14 cellular contexts compared by ENCODE assay signal in the genomic region with DNA sequence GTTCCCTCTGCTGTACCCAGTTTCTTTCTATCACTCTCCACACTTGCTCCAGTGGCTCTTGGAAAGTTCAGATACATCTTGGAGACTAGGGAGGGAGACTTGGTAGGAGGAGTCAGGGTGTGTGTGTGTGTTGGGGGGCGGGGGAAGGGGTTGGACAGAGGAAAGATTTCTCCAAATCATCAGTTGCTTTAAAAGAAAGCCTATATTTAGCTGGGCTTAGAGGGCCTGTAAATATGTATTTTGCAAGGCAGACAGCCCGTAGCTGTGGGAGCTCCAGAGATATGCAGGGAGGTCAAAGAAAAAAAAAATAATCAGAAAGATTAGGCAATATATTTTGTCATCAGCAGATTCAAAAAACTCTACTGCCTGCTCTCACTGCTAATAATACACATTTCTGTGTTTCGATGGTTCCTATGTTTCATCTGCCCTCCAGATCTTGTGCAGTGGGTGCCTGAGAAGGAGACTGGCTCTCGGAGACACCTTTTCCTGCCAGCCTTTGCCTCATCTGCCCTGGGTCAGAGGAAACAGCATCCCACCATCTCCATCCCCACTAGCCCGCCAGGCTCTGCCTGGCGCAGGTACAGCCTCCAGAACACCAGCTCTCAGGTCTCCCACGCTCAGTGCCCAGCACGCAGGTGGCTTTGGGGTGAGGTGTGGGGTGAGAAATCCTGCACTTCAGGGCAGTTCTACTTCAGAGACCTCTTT. TPM values are rescaled to one million over a fixed set of nuclear protein-coding genes. Genes with fewer than 3 reads are reported as not detected.
DNase-seq lines count a peak whose midpoint lies in the region; FAIRE-seq and TF ChIP-seq lines count a peak whose summit lies in the region.
"Had no signal": no experiment of that assay in that cellular context is flagged by ENCODE, and none has a peak within 500 bp of the region (broad histone marks: within the 10 kb centered on the region; RNA-seq: fewer than 3 reads in every experiment).

No MANE protein-coding gene starts in this region.

- 82% methylated on average over 8 of the region's 8 CpGs for WGBS in hepatocyte (ENCODE audit: low lambda C conversion rate, missing lambda C conversion rate)
- 52 to 61% methylated on average over 8 of the region's 8 CpGs for WGBS in testis, 2 donors

- H3K4me3 ChIP-seq in SK-N-MC (peak overlapping the region; percentile 45; the same call in 1 of the 2 replicates), hepatocyte (no peak overlapping the region), testis (no peak overlapping the region)
- no peak overlapping the region for H3K4me3 ChIP-seq in effector memory CD4-positive, alpha-beta T cell (ENCODE audit: insufficient read depth, low read depth, low read length, poor library complexity, severe bottlenecking)

- no peaks in the 10 kb centered on the region for H3K36me3 ChIP-seq in SK-N-MC (ENCODE audit: insufficient read depth, low read length)
- no peaks in the 10 kb centered on the region for H3K36me3 ChIP-seq in hepatocyte (replicated peaks; ENCODE audit: insufficient read depth, low read depth)
- no peaks in the 10 kb centered on the region for H3K36me3 ChIP-seq in testis (ENCODE audit: low read depth, missing control alignments)
- H3K36me3 ChIP-seq in effector memory CD4-positive, alpha-beta T cell (ENCODE audit: control insufficient read depth, insufficient read depth, low read length): no peaks in the 10 kb centered on the region

- H3K27me3 ChIP-seq in hepatocyte (no peaks in the 10 kb centered on the region), testis (no peaks in the 10 kb centered on the region)
- H3K27me3 ChIP-seq in effector memory CD4-positive, alpha-beta T cell (replicated peaks; ENCODE audit: control insufficient read depth, insufficient read depth, low read length, poor library complexity, severe bottlenecking): no peaks in the 10 kb centered on the region

- H3K9ac ChIP-seq in SK-N-MC (ENCODE audit: insufficient read length): peak overlapping the region; percentile 5

- H3K27ac Mint-ChIP-seq in type B pancreatic cell: no peak overlapping the region

- no peak for FAIRE-seq in H54 (lab: Jason Lieb, UNC)
- FAIRE-seq: islet of Langerhans, small intestine had no signal

- no peaks in the 10 kb centered on the region for H3K27me3 Mint-ChIP-seq in type B pancreatic cell
- H3K27me3 Mint-ChIP-seq: central memory CD8-positive, alpha-beta T cell had no signal

- H3K9me2 ChIP-seq in hepatocyte (replicated peaks; ENCODE audit: insufficient read depth): no peaks in the 10 kb centered on the region

- TF ChIP-seq CTCF in hepatocyte (IDR thresholded peaks at IDR 0.05; ENCODE audit: poor library complexity): no peak
- TF ChIP-seq CTCF in testis (IDR thresholded peaks at IDR 0.05): no peak
- no peak for TF ChIP-seq CTCF in type B pancreatic cell (conservative IDR thresholded peaks at IDR 0.05)

- H3K9me3 Mint-ChIP-seq in type B pancreatic cell: no peaks in the 10 kb centered on the region
- H3K9me3 Mint-ChIP-seq: central memory CD8-positive, alpha-beta T cell had no signal

- H3K4me1 Mint-ChIP-seq in type B pancreatic cell (ENCODE audit: unreplicated experiment): peaks cover 10% of the 10 kb centered on the region

- H4K20me1 ChIP-seq in hepatocyte (ENCODE audit: insufficient read depth, poor library complexity, severe bottlenecking): no peaks in the 10 kb centered on the region

- no peaks in the 10 kb centered on the region for H3K9me3 ChIP-seq in SK-N-MC (ENCODE audit: low read depth, low read length)
- H3K9me3 ChIP-seq in hepatocyte (ENCODE audit: low read depth): no peaks in the 10 kb centered on the region
- no peaks in the 10 kb centered on the region for H3K9me3 ChIP-seq in testis
- H3K9me3 ChIP-seq in effector memory CD4-positive, alpha-beta T cell (ENCODE audit: control insufficient read depth, low read length): no peaks in the 10 kb centered on the region

- peaks cover 5% of the 10 kb centered on the region for H3K79me2 ChIP-seq in hepatocyte

- no peak for TF ChIP-seq POLR2A in testis (IDR thresholded peaks at IDR 0.05)
- no peak for TF ChIP-seq POLR2A in H54 (IDR thresholded peaks at IDR 0.05; ENCODE audit: low read depth, low read length)

- DNase-seq in NOMO-1 (lab: John Stamatoyannopoulos, UW; ENCODE audit: unreplicated experiment in 2 of 2) (peak; percentile 34 to 43), NOMO-1 treated with dmso at 0.1 percent for 144 hours (lab: John Stamatoyannopoulos, UW; ENCODE audit: unreplicated experiment) (no peak), SK-N-MC (ENCODE audit: low read depth, low spot score) (no peak), hepatocyte (ENCODE audit: low spot score) (peak; percentile 60), testis (peak; percentile 60), type B pancreatic cell (ENCODE audit: extremely low spot score, unreplicated experiment) (no peak), H54 (ENCODE audit: insufficient read length, low spot score) (no peak)
- no peak for DNase-seq in effector memory CD4-positive, alpha-beta T cell
- DNase-seq: GOT3, NCI-H524 treated with DMSO at 0.1 percent for 48 hours, small intestine had no signal

- H3K36me3 Mint-ChIP-seq in type B pancreatic cell: no peaks in the 10 kb centered on the region

- no peak overlapping the region for H2AFZ ChIP-seq in hepatocyte

- H3K27ac ChIP-seq in SK-N-MC: peak overlapping the region; percentile 81
- peak overlapping the region; percentile 34 for H3K27ac ChIP-seq in hepatocyte
- peak overlapping the region; percentile 81 to 84 for H3K27ac ChIP-seq in testis
- H3K27ac ChIP-seq in effector memory CD4-positive, alpha-beta T cell (ENCODE audit: insufficient read depth, low read length, poor library complexity, severe bottlenecking): no peak overlapping the region
- H3K27ac ChIP-seq: 22Rv1 had no signal

- H3K4me3 Mint-ChIP-seq in type B pancreatic cell: no peak overlapping the region
- H3K4me3 Mint-ChIP-seq: central memory CD8-positive, alpha-beta T cell had no signal

- intact Hi-C loops in testis (cut with DNase I; ENCODE audit: low total_unique reads): no loop called here

- no peak overlapping the region for H3K4me2 ChIP-seq in hepatocyte

- H3K4me1 ChIP-seq in hepatocyte (ENCODE audit: insufficient read depth) (peaks cover 6% of the 10 kb centered on the region), testis (peaks cover 45% of the 10 kb centered on the region)
- peaks cover 24% of the 10 kb centered on the region for H3K4me1 ChIP-seq in effector memory CD4-positive, alpha-beta T cell (ENCODE audit: control insufficient read depth, insufficient read depth, low read length, poor library complexity, severe bottlenecking)

RNA-seq across cellular contexts. Expression of a gene that starts 4.8 kb away (rescaled TPM):
- total RNA-seq in hepatocyte (22.5 and 26.2 TPM in 2 replicates), testis (10 to 100 TPM; 81.1 to 82.4 TPM), type B pancreatic cell (ENCODE audit: low replicate concordance) (45.6 and 51.5 TPM in 2 replicates)
- polyA plus RNA-seq in hepatocyte (5.1 and 6.7 TPM in 2 replicates), testis (ENCODE audit: insufficient read depth, low read depth, low replicate concordance) (49.1 TPM)

RNA-seq across cellular contexts. Expression of a gene that starts 10.5 kb away (rescaled TPM):
- total RNA-seq in hepatocyte (0.37 TPM in 1 of 2 replicates, not detected in the other), testis (1 to 10 TPM; 2.4 to 7.6 TPM), type B pancreatic cell (ENCODE audit: low replicate concordance) (0.72 TPM in 1 of 2 replicates, not detected in the other)
- polyA plus RNA-seq in hepatocyte (0.83 and 2.2 TPM in 2 replicates), testis (ENCODE audit: insufficient read depth, low read depth, low replicate concordance) (33.1 TPM)

RNA-seq across cellular contexts. Expression of a gene that starts 25.3 kb away (rescaled TPM):
- total RNA-seq in hepatocyte (2.4 and 3.1 TPM in 2 replicates), testis (1 to 10 TPM; 3.2 to 3.3 TPM), type B pancreatic cell (ENCODE audit: low replicate concordance) (2.2 and 14.1 TPM in 2 replicates)
- polyA plus RNA-seq in hepatocyte (3.1 and 4.2 TPM in 2 replicates), testis (ENCODE audit: insufficient read depth, low read depth, low replicate concordance) (5.2 TPM)

RNA-seq across cellular contexts. Expression of a gene that starts 46.2 kb away (rescaled TPM):
- total RNA-seq in hepatocyte (351 and 1,063 TPM in 2 replicates), testis (10 to 100 TPM; 32.5 to 35.1 TPM), type B pancreatic cell (ENCODE audit: low replicate concordance) (31.0 and 201 TPM in 2 replicates)
- polyA plus RNA-seq in hepatocyte (5,822 and 6,071 TPM in 2 replicates), testis (ENCODE audit: insufficient read depth, low read depth, low replicate concordance) (557 TPM)

Comparison
In these comparisons a context has a peak if more than half of its experiments do, and no peak if none do; other contexts are left out.
1. DNase-seq: peak in NOMO-1 (2 of 2), hepatocyte (single experiment) and testis (single experiment); none in NOMO-1 treated with dmso at 0.1 percent for 144 hours (single experiment), SK-N-MC (single experiment), effector memory CD4-positive, alpha-beta T cell (0 of 3), type B pancreatic cell (single experiment) and H54 (single experiment).